ENCODE assay signal across 9 cellular contexts in genomic region chr17:74840989-74841666, GRCh38. TPM values are rescaled to one million over a fixed set of nuclear protein-coding genes. Genes with fewer than 3 reads are reported as not detected.
DNase-seq lines count a peak whose midpoint lies in the region; ATAC-seq and TF ChIP-seq lines count a peak whose summit lies in the region.
"Had no signal": no experiment of that assay in that cellular context is flagged by ENCODE, and none has a peak within 500 bp of the region (broad histone marks: within the 10 kb centered on the region; RNA-seq: fewer than 3 reads in every experiment).

No MANE protein-coding gene starts in this region.

- no peak overlapping the region for H3K4me2 ChIP-seq in SK-N-SH

- no peaks in the 10 kb centered on the region for H3K9me3 ChIP-seq in SK-N-SH
- H3K9me3 ChIP-seq: upper lobe of left lung had no signal

- H3K27ac Mint-ChIP-seq in memory B cell: no peak overlapping the region

- POLR2A ChIA-PET in SK-N-SH (lab: Yijun Ruan, JAX): interaction anchor here (1.2 kb wide), 1 partner anchor 9 kb away, joined by 3 read pairs; no protein-coding TSS in a partner anchor

- DNase-seq in SK-N-SH: no peak
- peak; percentile 28 for DNase-seq in dermis blood vessel endothelial cell
- no peak for DNase-seq in memory B cell (ENCODE audit: low spot score in 2 of 2)
- DNase-seq in ureter (ENCODE audit: low spot score): peak; percentile 65
- DNase-seq in stimulated activated CD4-positive, alpha-beta T cell treated with anti-CD3 and anti-CD28 coated beads, Interleukin-4, amount 100 ng/mL, for 4 hours: no peak
- no peak for DNase-seq in SW 1271 (lab: John Stamatoyannopoulos, UW)

- peaks cover 4% of the 10 kb centered on the region for H3K36me3 Mint-ChIP-seq in memory B cell

- no peak overlapping the region for H3K4me3 ChIP-seq in SK-N-SH (ENCODE audit: low read depth in 2 of 2, low read length in 1 of 2)
- H3K4me3 ChIP-seq: upper lobe of left lung had no signal

- no peaks in the 10 kb centered on the region for H3K79me2 ChIP-seq in SK-N-SH (ENCODE audit: insufficient read depth)

- peaks cover 21% of the 10 kb centered on the region for H3K4me1 Mint-ChIP-seq in memory B cell

- H4K20me1 ChIP-seq in SK-N-SH (ENCODE audit: insufficient read depth): no peaks in the 10 kb centered on the region

- no peak for TF ChIP-seq CTCF in SK-N-SH (IDR thresholded peaks at IDR 0.05)

- H3K4me3 Mint-ChIP-seq in memory B cell: peak overlapping the region; percentile 38

- no peaks in the 10 kb centered on the region for H3K9me2 ChIP-seq in SK-N-SH

- no peak overlapping the region for H2AFZ ChIP-seq in SK-N-SH (ENCODE audit: low read depth)

- peaks cover 9% of the 10 kb centered on the region for H3K27me3 Mint-ChIP-seq in memory B cell

- TF ChIP-seq EP300 in SK-N-SH (IDR thresholded peaks at IDR 0.05; ENCODE audit: borderline replicate concordance in 1 of 2, low read depth in 1 of 2, low read length in 1 of 2): no peak

- H3K9ac ChIP-seq in SK-N-SH: no peak overlapping the region

- H3K9me3 Mint-ChIP-seq in memory B cell: no peaks in the 10 kb centered on the region

- no peaks in the 10 kb centered on the region for H3F3A ChIP-seq in SK-N-SH (replicated peaks; ENCODE audit: insufficient read depth)

- H3K4me1 ChIP-seq in SK-N-SH (ENCODE audit: control insufficient read depth in 1 of 2, insufficient read depth in 2 of 2, low read depth in 1 of 2, low read length in 1 of 2): peaks cover 0 to 16% of the 10 kb centered on the region in 2 experiments; a peak in 1 of 4 replicates

- 82% methylated on average over 13 of the region's 13 CpGs for WGBS in SK-N-SH (ENCODE audit: low lambda C conversion rate)

- H3K27me3 ChIP-seq in SK-N-SH (ENCODE audit: insufficient read depth): no peaks in the 10 kb centered on the region
- H3K27me3 ChIP-seq: upper lobe of left lung had no signal

- no peak overlapping the region for H3K27ac ChIP-seq in SK-N-SH (ENCODE audit: low read depth in 2 of 2, low read length in 1 of 2)

- CTCF ChIA-PET in SK-N-SH (lab: Yijun Ruan, JAX): interaction anchor here (1.1 to 98.1 kb wide), 5 partner anchors 19 to 121 kb away, joined by 3 to 3869 read pairs (median 16); partner anchors contain the start of genes FDXR, GRIN2C, NAT9 and OTOP2

- no peak for TF ChIP-seq RAD21 in SK-N-SH (IDR thresholded peaks at IDR 0.05; ENCODE audit: low read length)

- peaks cover 0 to 14% of the 10 kb centered on the region in 2 experiments for H3K36me3 ChIP-seq in SK-N-SH (replicated peaks in 1 of 2; ENCODE audit: control insufficient read depth in 1 of 2, insufficient read depth in 2 of 2, low read length in 1 of 2)

- no peak for ATAC-seq in SK-N-SH treated with all-trans-retinoic acid at 6 μM for 48 hours
- peak; percentile 67 for ATAC-seq in memory B cell (ENCODE audit: low read depth)
- ATAC-seq in GM21825 (IDR thresholded peaks at IDR 0.05; ENCODE audit: unreplicated experiment): no peak

TF ChIP-seq in SK-N-SH, 30 proteins besides CTCF, POLR2A, EP300 and RAD21 (continues in another document):
- TF ChIP-seq SMC3 (IDR thresholded peaks at IDR 0.05; ENCODE audit: low read depth, low read length) (no peak), NFIC (IDR thresholded peaks at IDR 0.05; ENCODE audit: borderline replicate concordance) (no peak), RXRA (IDR thresholded peaks at IDR 0.05; ENCODE audit: borderline replicate concordance, low read depth) (no peak), REST (IDR thresholded peaks at IDR 0.05; ENCODE audit: low read depth, low read length) (no peak), MAX (IDR thresholded peaks at IDR 0.05; ENCODE audit: low read depth) (no peak)

TF ChIP-seq in SK-N-SH treated with all-trans-retinoic acid at 6 μM for 48 hours, 23 proteins besides CTCF, POLR2A, EP300 and RAD21:
- TF ChIP-seq BACH2 (CRISPR knock-in tag; IDR thresholded peaks at IDR 0.05; ENCODE audit: borderline replicate concordance) (no peak), ZNF565 (CRISPR knock-in tag; conservative IDR thresholded peaks at IDR 0.05; ENCODE audit: low read depth) (no peak), GLIS3 (CRISPR knock-in tag; IDR thresholded peaks at IDR 0.05) (no peak), ISL1 (CRISPR knock-in tag; IDR thresholded peaks at IDR 0.05) (no peak), ZNF70 (CRISPR knock-in tag; IDR thresholded peaks at IDR 0.05) (no peak), SNAI2 (CRISPR knock-in tag; IDR thresholded peaks at IDR 0.05) (no peak), ZNF8 (CRISPR knock-in tag; IDR thresholded peaks at IDR 0.05) (no peak)

RNA-seq across cellular contexts. Expression of gene GRIN2C, which starts 18.6 kb away (rescaled TPM):
- 0.39 and 0.45 TPM in 2 replicates for polyA plus RNA-seq in SK-N-SH (2012; rRNA removed)
- 0.05 and 0.08 TPM in 2 replicates for polyA plus RNA-seq in SK-N-SH (2012; cell fraction: cytosol; rRNA removed)
- 4.1 and 9.2 TPM in 2 replicates for polyA plus RNA-seq in SK-N-SH (2012; cell fraction: nucleus; rRNA removed)
- 0.14 and 0.17 TPM in 2 replicates for total RNA-seq in dermis blood vessel endothelial cell
- total RNA-seq in ureter: 0.23 TPM

RNA-seq across cellular contexts. Expression of gene FDXR, which starts 31.7 kb away (rescaled TPM):
- polyA plus RNA-seq in SK-N-SH (2012; rRNA removed): 86.7 and 89.5 TPM in 2 replicates
- polyA plus RNA-seq in SK-N-SH (2012; cell fraction: cytosol; rRNA removed): 38.8 and 57.6 TPM in 2 replicates
- polyA plus RNA-seq in SK-N-SH (2012; cell fraction: nucleus; rRNA removed): 126 and 203 TPM in 2 replicates
- total RNA-seq in dermis blood vessel endothelial cell (36.2 and 59.5 TPM in 2 replicates), ureter (18.4 TPM)

RNA-seq across cellular contexts. Expression of gene FADS6, which starts 52.3 kb away (rescaled TPM):
- polyA plus RNA-seq in SK-N-SH (2012; rRNA removed): not detected in 2 replicates
- polyA plus RNA-seq in SK-N-SH (2012; cell fraction: cytosol; rRNA removed): not detected in 2 replicates
- polyA plus RNA-seq in SK-N-SH (2012; cell fraction: nucleus; rRNA removed): not detected in 2 replicates
- 0.05 TPM in 1 of 2 replicates, not detected in the other for total RNA-seq in dermis blood vessel endothelial cell
- total RNA-seq in ureter: 7.3 TPM
- total RNA-seq: upper lobe of left lung had no signal

Comparison
In these comparisons a context has a peak if more than half of its experiments do, and no peak if none do; other contexts are left out.
1. DNase-seq: peak in dermis blood vessel endothelial cell (single experiment) and ureter (single experiment); none in SK-N-SH (single experiment), memory B cell (0 of 2), stimulated activated CD4-positive, alpha-beta T cell treated with anti-CD3 and anti-CD28 coated beads, Interleukin-4, amount 100 ng/mL, for 4 hours (0 of 2) and SW 1271 (0 of 2).